In the genomic region with DNA sequence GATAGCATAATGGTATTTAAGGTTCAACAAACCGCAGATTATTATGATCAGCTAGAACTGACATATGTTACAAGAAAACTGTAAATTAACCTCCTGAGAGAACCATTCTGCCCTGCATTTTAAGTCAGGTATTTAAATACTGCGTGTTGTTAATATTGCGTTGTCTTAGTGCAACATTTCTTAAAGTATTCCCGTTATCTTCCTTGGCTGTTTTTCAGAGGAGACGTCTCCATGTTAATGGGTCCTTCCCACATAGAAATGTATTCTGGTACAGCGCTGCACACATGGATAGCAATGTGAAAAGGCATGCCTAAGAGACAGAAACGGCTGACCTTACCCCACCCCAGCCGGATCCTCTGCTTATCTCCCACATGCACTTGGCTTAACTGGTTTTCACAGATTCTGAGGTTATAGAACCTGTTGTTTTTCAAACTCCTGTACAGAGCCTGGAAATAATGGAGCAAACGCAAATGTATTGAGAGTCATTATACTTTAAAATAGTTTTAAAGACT, we compare ENCODE assay signal across 1 cellular context.
TF ChIP-seq lines count a peak whose summit lies in the region.

No MANE protein-coding gene starts in this region.

TF ChIP-seq in K562, 482 proteins besides CTCF, POLR2A, EP300 and RAD21 (continued from another document and continues in another):
- TF ChIP-seq EWSR1 (IDR thresholded peaks at IDR 0.05; ENCODE audit: borderline replicate concordance, low read depth, partially characterized antibody) (no peak), TAF1 (IDR thresholded peaks at IDR 0.05; ENCODE audit: control insufficient read depth, extremely low read depth, insufficient read depth, low read length, severe bottlenecking) (peak; percentile 26), TEAD2 (tag; IDR thresholded peaks at IDR 0.05) (no peak), HMG20A (CRISPR knock-in tag; conservative IDR thresholded peaks at IDR 0.05) (no peak), TEAD4 (IDR thresholded peaks at IDR 0.05; ENCODE audit: low read length) (peak; percentile 99), TEAD4 (CRISPR knock-in tag; IDR thresholded peaks at IDR 0.05; ENCODE audit: borderline replicate concordance) (no peak), TAF7 (tag; IDR thresholded peaks at IDR 0.05) (no peak), ELF2 (CRISPR knock-in tag; IDR thresholded peaks at IDR 0.05) (no peak), NFATC3 (IDR thresholded peaks at IDR 0.05) (no peak), MYC (IDR thresholded peaks at IDR 0.05; ENCODE audit: low read depth, low read length) (peak; percentile 91), MYC (CRISPR knock-in tag; IDR thresholded peaks at IDR 0.05; ENCODE audit: borderline replicate concordance, low read depth) (no peak), BRF1 (IDR thresholded peaks at IDR 0.05; ENCODE audit: borderline replicate concordance, extremely low read depth, insufficient read length) (no peak), ZNF354B (CRISPR knock-in tag; IDR thresholded peaks at IDR 0.05) (no peak), ETS2 (tag; IDR thresholded peaks at IDR 0.05; ENCODE audit: borderline replicate concordance, poor library complexity, severe bottlenecking) (no peak), MEF2D (tag; conservative IDR thresholded peaks at IDR 0.05; ENCODE audit: low read depth) (peak; percentile 74), ILF3 (IDR thresholded peaks at IDR 0.05; ENCODE audit: borderline replicate concordance) (no peak), SPI1 (IDR thresholded peaks at IDR 0.05; ENCODE audit: borderline replicate concordance, low read depth, low read length) (no peak), TGIF2 (CRISPR knock-in tag; IDR thresholded peaks at IDR 0.05) (no peak), ZNF239 (CRISPR knock-in tag; IDR thresholded peaks at IDR 0.05) (peak; percentile 13; the same call in 1 of the 2 replicates), PRPF4 (IDR thresholded peaks at IDR 0.05; ENCODE audit: insufficient read depth, low read depth, low read length, poor library complexity, severe bottlenecking) (no peak), ZNF280A (IDR thresholded peaks at IDR 0.05; ENCODE audit: low read depth, partially characterized antibody) (no peak), MTA2 (IDR thresholded peaks at IDR 0.05; ENCODE audit: low read depth) (peak; percentile 96), SMAD4 (CRISPR knock-in tag; conservative IDR thresholded peaks at IDR 0.05) (peak; percentile 96), CAMTA2 (CRISPR knock-in tag; conservative IDR thresholded peaks at IDR 0.05) (no peak), ZBTB1 (CRISPR knock-in tag; IDR thresholded peaks at IDR 0.05; ENCODE audit: borderline replicate concordance, low read depth) (no peak), C11orf30 (IDR thresholded peaks at IDR 0.05; ENCODE audit: low read depth) (no peak), PRMT5 (CRISPR knock-in tag; IDR thresholded peaks at IDR 0.05) (no peak), ZBTB7A (IDR thresholded peaks at IDR 0.05; ENCODE audit: borderline replicate concordance, control insufficient read depth, low read depth, low read length) (no peak), SOX6 (IDR thresholded peaks at IDR 0.05) (peak; percentile 98), TAL1 (IDR thresholded peaks at IDR 0.05) (peak; percentile 97), ETV6 (IDR thresholded peaks at IDR 0.05; ENCODE audit: borderline replicate concordance in 1 of 2, low read depth in 2 of 2, low read length in 1 of 2) (peak in 1 of 2 experiments; percentile 62; a peak in 1 of 4 replicates), ETV6 (CRISPR knock-in tag; IDR thresholded peaks at IDR 0.05; ENCODE audit: borderline replicate concordance) (no peak), LEF1 (IDR thresholded peaks at IDR 0.05) (peak; percentile 99), SREBF1 (IDR thresholded peaks at IDR 0.05; ENCODE audit: borderline replicate concordance, low read depth, low read length) (no peak), PREB (CRISPR knock-in tag; IDR thresholded peaks at IDR 0.05) (peak; percentile 65; the same call in 1 of the 2 replicates), GATAD2A (IDR thresholded peaks at IDR 0.05) (0 out of 2 replicates have a peak, but pooled peaks have one; percentile 63), GATA2 (CRISPR knock-in tag; IDR thresholded peaks at IDR 0.05) (peak; percentile 96), ZBTB43 (CRISPR knock-in tag; IDR thresholded peaks at IDR 0.05) (no peak), SP2 (IDR thresholded peaks at IDR 0.05; ENCODE audit: extremely low read depth, low read depth, low read length, poor library complexity, severe bottlenecking) (no peak), ARID2 (IDR thresholded peaks at IDR 0.05) (no peak), SRSF3 (IDR thresholded peaks at IDR 0.05; ENCODE audit: insufficient read depth, low read length) (no peak), ZFP1 (CRISPR knock-in tag; IDR thresholded peaks at IDR 0.05) (no peak), KLF16 (IDR thresholded peaks at IDR 0.05) (peak; percentile 96), MIER1 (IDR thresholded peaks at IDR 0.05; ENCODE audit: low read depth) (no peak)
- TF ChIP-seq, protein P1, sequence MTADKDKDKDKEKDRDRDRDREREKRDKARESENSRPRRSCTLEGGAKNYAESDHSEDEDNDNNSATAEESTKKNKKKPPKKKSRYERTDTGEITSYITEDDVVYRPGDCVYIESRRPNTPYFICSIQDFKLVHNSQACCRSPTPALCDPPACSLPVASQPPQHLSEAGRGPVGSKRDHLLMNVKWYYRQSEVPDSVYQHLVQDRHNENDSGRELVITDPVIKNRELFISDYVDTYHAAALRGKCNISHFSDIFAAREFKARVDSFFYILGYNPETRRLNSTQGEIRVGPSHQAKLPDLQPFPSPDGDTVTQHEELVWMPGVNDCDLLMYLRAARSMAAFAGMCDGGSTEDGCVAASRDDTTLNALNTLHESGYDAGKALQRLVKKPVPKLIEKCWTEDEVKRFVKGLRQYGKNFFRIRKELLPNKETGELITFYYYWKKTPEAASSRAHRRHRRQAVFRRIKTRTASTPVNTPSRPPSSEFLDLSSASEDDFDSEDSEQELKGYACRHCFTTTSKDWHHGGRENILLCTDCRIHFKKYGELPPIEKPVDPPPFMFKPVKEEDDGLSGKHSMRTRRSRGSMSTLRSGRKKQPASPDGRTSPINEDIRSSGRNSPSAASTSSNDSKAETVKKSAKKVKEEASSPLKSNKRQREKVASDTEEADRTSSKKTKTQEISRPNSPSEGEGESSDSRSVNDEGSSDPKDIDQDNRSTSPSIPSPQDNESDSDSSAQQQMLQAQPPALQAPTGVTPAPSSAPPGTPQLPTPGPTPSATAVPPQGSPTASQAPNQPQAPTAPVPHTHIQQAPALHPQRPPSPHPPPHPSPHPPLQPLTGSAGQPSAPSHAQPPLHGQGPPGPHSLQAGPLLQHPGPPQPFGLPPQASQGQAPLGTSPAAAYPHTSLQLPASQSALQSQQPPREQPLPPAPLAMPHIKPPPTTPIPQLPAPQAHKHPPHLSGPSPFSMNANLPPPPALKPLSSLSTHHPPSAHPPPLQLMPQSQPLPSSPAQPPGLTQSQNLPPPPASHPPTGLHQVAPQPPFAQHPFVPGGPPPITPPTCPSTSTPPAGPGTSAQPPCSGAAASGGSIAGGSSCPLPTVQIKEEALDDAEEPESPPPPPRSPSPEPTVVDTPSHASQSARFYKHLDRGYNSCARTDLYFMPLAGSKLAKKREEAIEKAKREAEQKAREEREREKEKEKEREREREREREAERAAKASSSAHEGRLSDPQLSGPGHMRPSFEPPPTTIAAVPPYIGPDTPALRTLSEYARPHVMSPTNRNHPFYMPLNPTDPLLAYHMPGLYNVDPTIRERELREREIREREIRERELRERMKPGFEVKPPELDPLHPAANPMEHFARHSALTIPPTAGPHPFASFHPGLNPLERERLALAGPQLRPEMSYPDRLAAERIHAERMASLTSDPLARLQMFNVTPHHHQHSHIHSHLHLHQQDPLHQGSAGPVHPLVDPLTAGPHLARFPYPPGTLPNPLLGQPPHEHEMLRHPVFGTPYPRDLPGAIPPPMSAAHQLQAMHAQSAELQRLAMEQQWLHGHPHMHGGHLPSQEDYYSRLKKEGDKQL (CRISPR knock-in tag; IDR thresholded peaks at IDR 0.05; ENCODE audit: borderline replicate concordance), result no peak
- TF ChIP-seq, protein P2, sequence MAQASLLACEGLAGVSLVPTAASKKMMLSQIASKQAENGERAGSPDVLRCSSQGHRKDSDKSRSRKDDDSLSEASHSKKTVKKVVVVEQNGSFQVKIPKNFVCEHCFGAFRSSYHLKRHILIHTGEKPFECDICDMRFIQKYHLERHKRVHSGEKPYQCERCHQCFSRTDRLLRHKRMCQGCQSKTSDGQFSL (CRISPR knock-in tag; IDR thresholded peaks at IDR 0.05), result no peak
- TF ChIP-seq, protein P2 (tag; IDR thresholded peaks at IDR 0.05), result no peak
- TF ChIP-seq, protein P3, sequence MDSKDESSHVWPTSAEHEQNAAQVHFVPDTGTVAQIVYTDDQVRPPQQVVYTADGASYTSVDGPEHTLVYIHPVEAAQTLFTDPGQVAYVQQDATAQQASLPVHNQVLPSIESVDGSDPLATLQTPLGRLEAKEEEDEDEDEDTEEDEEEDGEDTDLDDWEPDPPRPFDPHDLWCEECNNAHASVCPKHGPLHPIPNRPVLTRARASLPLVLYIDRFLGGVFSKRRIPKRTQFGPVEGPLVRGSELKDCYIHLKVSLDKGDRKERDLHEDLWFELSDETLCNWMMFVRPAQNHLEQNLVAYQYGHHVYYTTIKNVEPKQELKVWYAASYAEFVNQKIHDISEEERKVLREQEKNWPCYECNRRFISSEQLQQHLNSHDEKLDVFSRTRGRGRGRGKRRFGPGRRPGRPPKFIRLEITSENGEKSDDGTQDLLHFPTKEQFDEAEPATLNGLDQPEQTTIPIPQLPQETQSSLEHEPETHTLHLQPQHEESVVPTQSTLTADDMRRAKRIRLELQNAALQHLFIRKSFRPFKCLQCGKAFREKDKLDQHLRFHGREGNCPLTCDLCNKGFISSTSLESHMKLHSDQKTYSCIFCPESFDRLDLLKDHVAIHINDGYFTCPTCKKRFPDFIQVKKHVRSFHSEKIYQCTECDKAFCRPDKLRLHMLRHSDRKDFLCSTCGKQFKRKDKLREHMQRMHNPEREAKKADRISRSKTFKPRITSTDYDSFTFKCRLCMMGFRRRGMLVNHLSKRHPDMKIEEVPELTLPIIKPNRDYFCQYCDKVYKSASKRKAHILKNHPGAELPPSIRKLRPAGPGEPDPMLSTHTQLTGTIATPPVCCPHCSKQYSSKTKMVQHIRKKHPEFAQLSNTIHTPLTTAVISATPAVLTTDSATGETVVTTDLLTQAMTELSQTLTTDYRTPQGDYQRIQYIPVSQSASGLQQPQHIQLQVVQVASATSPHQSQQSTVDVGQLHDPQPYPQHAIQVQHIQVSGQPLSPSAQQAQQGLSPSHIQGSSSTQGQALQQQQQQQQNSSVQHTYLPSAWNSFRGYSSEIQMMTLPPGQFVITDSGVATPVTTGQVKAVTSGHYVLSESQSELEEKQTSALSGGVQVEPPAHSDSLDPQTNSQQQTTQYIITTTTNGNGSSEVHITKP (IDR thresholded peaks at IDR 0.05; ENCODE audit: partially characterized antibody), result peak; percentile 70
- TF ChIP-seq, protein P4, sequence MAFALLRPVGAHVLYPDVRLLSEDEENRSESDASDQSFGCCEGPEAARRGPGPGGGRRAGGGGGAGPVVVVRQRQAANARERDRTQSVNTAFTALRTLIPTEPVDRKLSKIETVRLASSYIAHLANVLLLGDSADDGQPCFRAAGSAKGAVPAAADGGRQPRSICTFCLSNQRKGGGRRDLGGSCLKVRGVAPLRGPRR (CRISPR knock-in tag; IDR thresholded peaks at IDR 0.05), result no peak
- TF ChIP-seq, protein P5, sequence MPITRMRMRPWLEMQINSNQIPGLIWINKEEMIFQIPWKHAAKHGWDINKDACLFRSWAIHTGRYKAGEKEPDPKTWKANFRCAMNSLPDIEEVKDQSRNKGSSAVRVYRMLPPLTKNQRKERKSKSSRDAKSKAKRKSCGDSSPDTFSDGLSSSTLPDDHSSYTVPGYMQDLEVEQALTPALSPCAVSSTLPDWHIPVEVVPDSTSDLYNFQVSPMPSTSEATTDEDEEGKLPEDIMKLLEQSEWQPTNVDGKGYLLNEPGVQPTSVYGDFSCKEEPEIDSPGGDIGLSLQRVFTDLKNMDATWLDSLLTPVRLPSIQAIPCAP (CRISPR knock-in tag; IDR thresholded peaks at IDR 0.05; ENCODE audit: borderline replicate concordance), result no peak
- TF ChIP-seq, protein P6, sequence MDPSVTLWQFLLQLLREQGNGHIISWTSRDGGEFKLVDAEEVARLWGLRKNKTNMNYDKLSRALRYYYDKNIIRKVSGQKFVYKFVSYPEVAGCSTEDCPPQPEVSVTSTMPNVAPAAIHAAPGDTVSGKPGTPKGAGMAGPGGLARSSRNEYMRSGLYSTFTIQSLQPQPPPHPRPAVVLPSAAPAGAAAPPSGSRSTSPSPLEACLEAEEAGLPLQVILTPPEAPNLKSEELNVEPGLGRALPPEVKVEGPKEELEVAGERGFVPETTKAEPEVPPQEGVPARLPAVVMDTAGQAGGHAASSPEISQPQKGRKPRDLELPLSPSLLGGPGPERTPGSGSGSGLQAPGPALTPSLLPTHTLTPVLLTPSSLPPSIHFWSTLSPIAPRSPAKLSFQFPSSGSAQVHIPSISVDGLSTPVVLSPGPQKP (CRISPR knock-in tag; IDR thresholded peaks at IDR 0.05), result no peak
